In genomic region chr1:206590025-206590834, GRCh38 we compare ENCODE assay signal across 8 cellular contexts. TPM values are rescaled to one million over a fixed set of nuclear protein-coding genes. Genes with fewer than 3 reads are reported as not detected.
A peak's percentile ranks its signal among the peaks of the same experiment; 100 is the strongest.
DNase-seq lines count a peak whose midpoint lies in the region; ATAC-seq and TF ChIP-seq lines count a peak whose summit lies in the region.

No MANE protein-coding gene starts in this region.

- H3K9me3 Mint-ChIP-seq in T-helper 1 cell treated with Interleukin-12 subunit alpha and Interleukin-12 subunit beta and Interleukin-4 antibody, amounts not matched to agents 30 μg/mL and 1 μg/mL, for 36 hours = no peaks in the 10 kb centered on the region

- peak; percentile 26 for DNase-seq in Caki2 (ENCODE audit: low read depth)
- peak; percentile 70 for DNase-seq in H7
- no peak for DNase-seq in colonic mucosa
- DNase-seq in spleen = no peak
- DNase-seq in SW480 (ENCODE audit: low spot score) = no peak
- DNase-seq in sigmoid colon = no peak

- no peak for TF ChIP-seq EP300 in sigmoid colon (IDR thresholded peaks at IDR 0.05)

- no peaks in the 10 kb centered on the region for H3K9me3 ChIP-seq in colonic mucosa
- H3K9me3 ChIP-seq in spleen = no peaks in the 10 kb centered on the region
- no peaks in the 10 kb centered on the region for H3K9me3 ChIP-seq in sigmoid colon

- H3K4me3 ChIP-seq in H7 (ENCODE audit: insufficient read depth, low read depth, low read length) (no peak overlapping the region), colonic mucosa (no peak overlapping the region), spleen (no peak overlapping the region), sigmoid colon (no peak overlapping the region)

- no peak for TF ChIP-seq POLR2A in spleen (IDR thresholded peaks at IDR 0.05)
- no peak for TF ChIP-seq POLR2A in sigmoid colon (IDR thresholded peaks at IDR 0.05)

- peak overlapping the region; percentile 94 for H3K27ac Mint-ChIP-seq in T-helper 1 cell treated with Interleukin-12 subunit alpha and Interleukin-12 subunit beta and Interleukin-4 antibody, amounts not matched to agents 30 μg/mL and 1 μg/mL, for 36 hours

- H3K9ac ChIP-seq in colonic mucosa (ENCODE audit: low read depth in 2 of 2, low read length in 2 of 2) = no peak overlapping the region

- no peaks in the 10 kb centered on the region for H3K27me3 ChIP-seq in H7 (ENCODE audit: control insufficient read depth, insufficient read depth, low read length)
- H3K27me3 ChIP-seq in colonic mucosa = no peaks in the 10 kb centered on the region
- H3K27me3 ChIP-seq in spleen (replicated peaks in 1 of 7) = no peaks in the 10 kb centered on the region
- no peaks in the 10 kb centered on the region for H3K27me3 ChIP-seq in sigmoid colon

- intact Hi-C loops in colonic mucosa (cut with DNase I) (no loop called here), spleen (cut with DNase I; ENCODE audit: low total_unique reads) (no loop called here), sigmoid colon (cut with DNase I) (no loop called here)

- in situ Hi-C loops in Caki2 (cut with HindIII; ENCODE audit: low pct_unique_long_range_greater_than_20kb, low sequenced_read_pairs) = no loop called here

- H3K4me1 ChIP-seq in colonic mucosa (no peaks in the 10 kb centered on the region), spleen (peaks cover 11 to 75% (median 45%) of the 10 kb centered on the region in 6 donors), sigmoid colon (peaks cover 0 to 25% (median 16%) of the 10 kb centered on the region in 4 donors)

- H3K36me3 Mint-ChIP-seq in T-helper 1 cell treated with Interleukin-12 subunit alpha and Interleukin-12 subunit beta and Interleukin-4 antibody, amounts not matched to agents 30 μg/mL and 1 μg/mL, for 36 hours (ENCODE audit: low read depth) = peaks cover 68% of the 10 kb centered on the region

- 47 to 61% (median 58%) methylated on average over 8 of the region's 8 CpGs for WGBS in spleen, 5 donors
- 55% methylated on average over 8 of the region's 8 CpGs for WGBS in sigmoid colon, 2 donors

- ATAC-seq in HG02884 (IDR thresholded peaks at IDR 0.05; ENCODE audit: unreplicated experiment) = no peak

- H3K4me1 Mint-ChIP-seq in T-helper 1 cell treated with Interleukin-12 subunit alpha and Interleukin-12 subunit beta and Interleukin-4 antibody, amounts not matched to agents 30 μg/mL and 1 μg/mL, for 36 hours (ENCODE audit: low read depth) = peaks cover 74% of the 10 kb centered on the region

- TF ChIP-seq CTCF in colonic mucosa (IDR thresholded peaks at IDR 0.05) (no peak), spleen (IDR thresholded peaks at IDR 0.05 in 8 of 11, conservative IDR thresholded peaks at IDR 0.05 in 3 of 11) (peak in 4 of 11 experiments; percentile 20 to 25 (median 20)), sigmoid colon (IDR thresholded peaks at IDR 0.05) (peak in 1 of 4 experiments; percentile 13)

- H3K36me3 ChIP-seq in H7 (replicated peaks; ENCODE audit: control insufficient read depth, insufficient read depth, low read length) = peaks cover 3% of the 10 kb centered on the region
- no peaks in the 10 kb centered on the region for H3K36me3 ChIP-seq in colonic mucosa
- H3K36me3 ChIP-seq in spleen = peaks cover 2 to 100% (median 76%) of the 10 kb centered on the region in 6 donors
- peaks cover 16 to 85% (median 31%) of the 10 kb centered on the region in 4 donors for H3K36me3 ChIP-seq in sigmoid colon

- peak overlapping the region; percentile 32 for H3K27ac ChIP-seq in colonic mucosa
- peak overlapping the region; percentile 35 to 73 (median 62) for H3K27ac ChIP-seq in spleen
- H3K27ac ChIP-seq in sigmoid colon = peak overlapping the region in 1 of 4 donors; percentile 53

- peak overlapping the region; percentile 65 for H3K4me3 Mint-ChIP-seq in T-helper 1 cell treated with Interleukin-12 subunit alpha and Interleukin-12 subunit beta and Interleukin-4 antibody, amounts not matched to agents 30 μg/mL and 1 μg/mL, for 36 hours

- H3K27me3 Mint-ChIP-seq in T-helper 1 cell treated with Interleukin-12 subunit alpha and Interleukin-12 subunit beta and Interleukin-4 antibody, amounts not matched to agents 30 μg/mL and 1 μg/mL, for 36 hours (ENCODE audit: low read depth) = no peaks in the 10 kb centered on the region

RNA-seq across cellular contexts. Expression of gene EIF2D, which starts 22.0 kb away (rescaled TPM):
- 59.5 and 63.7 TPM in 2 replicates for total RNA-seq in Caki2 (2014; rRNA removed; shearing (Covaris generic); ENCODE audit: low replicate concordance)
- 77.3 and 106 TPM in 2 replicates for total RNA-seq in H7 (2014; rRNA removed; shearing (Covaris generic))
- total RNA-seq in colonic mucosa (10 to 100 TPM; 39.2 to 45.0 TPM), spleen (10 to 100 TPM; 38.7 to 48.6 (median 43.0) TPM), sigmoid colon (10 to 100 TPM; 43.3 to 59.6 (median 54.8) TPM)
- polyA plus RNA-seq in spleen (10 to 100 TPM; 41.8 to 51.6 (median 50.0) TPM), sigmoid colon (10 to 100 TPM; 27.0 to 41.7 (median 29.4) TPM)

RNA-seq across cellular contexts. Expression of gene DYRK3, which starts 45.1 kb away (rescaled TPM):
- total RNA-seq in Caki2 (2014; rRNA removed; shearing (Covaris generic); ENCODE audit: low replicate concordance) = 5.1 and 9.2 TPM in 2 replicates
- 28.3 and 28.4 TPM in 2 replicates for total RNA-seq in H7 (2014; rRNA removed; shearing (Covaris generic))
- total RNA-seq in colonic mucosa (1 to 10 TPM in 1 of 2 donors, under 1 TPM in 1; 0.86 to 1.9 TPM), spleen (1 to 10 TPM; 2.4 to 6.6 (median 4.3) TPM), sigmoid colon (1 to 10 TPM; 3.2 to 7.8 (median 6.2) TPM)
- polyA plus RNA-seq in spleen (1 to 10 TPM in 1 of 3 donors, under 1 TPM in 2; 0.65 to 1.4 (median 0.89) TPM), sigmoid colon (1 to 10 TPM in 1 of 3 donors, under 1 TPM in 2; 0.60 to 1.3 (median 0.92) TPM)

Comparison
In these comparisons a context has a peak if more than half of its experiments do, and no peak if none do; other contexts are left out.
1. DNase-seq: peak in Caki2 (single experiment) and H7 (single experiment); none in colonic mucosa (single experiment), spleen (single experiment), SW480 (single experiment) and sigmoid colon (single experiment).